14 cellular contexts compared by ENCODE assay signal in the genomic region with DNA sequence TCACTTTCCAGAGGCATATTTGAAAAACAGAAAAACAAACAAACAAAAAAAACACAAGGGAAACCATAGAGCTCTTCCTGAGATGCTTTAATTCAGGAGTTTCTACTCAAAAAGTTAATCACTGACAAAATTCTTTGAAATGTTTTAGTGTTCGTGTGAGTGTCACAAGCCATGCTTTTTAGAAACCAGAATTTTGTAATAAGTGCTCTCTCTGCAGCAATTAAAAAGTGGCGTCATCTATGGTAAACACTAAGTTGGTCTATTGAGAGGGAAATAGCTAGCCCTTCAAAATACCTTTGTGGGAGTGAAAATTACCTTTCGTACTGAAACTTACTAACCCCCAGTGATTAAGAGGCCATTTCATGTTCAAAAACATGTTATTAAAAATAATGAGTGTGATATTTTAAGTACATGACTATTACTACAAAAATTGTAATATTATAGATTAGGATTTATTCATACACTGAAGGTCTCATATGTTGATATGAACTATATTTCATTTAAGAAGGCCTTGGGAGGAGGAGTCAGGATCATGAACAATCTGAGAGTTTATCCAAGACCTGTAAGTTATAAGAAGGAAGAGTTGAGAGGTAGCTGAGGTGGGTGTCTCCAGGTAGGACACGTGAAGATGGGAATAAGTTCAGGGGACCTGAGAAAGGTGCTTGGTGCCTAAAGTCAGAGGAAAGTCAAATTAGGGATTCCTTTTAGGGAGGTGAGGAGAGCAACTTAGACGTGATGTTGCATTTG.
DNase-seq lines count a peak whose midpoint lies in the region; ATAC-seq, FAIRE-seq and TF ChIP-seq lines count a peak whose summit lies in the region.
"Had no signal": no experiment of that assay in that cellular context is flagged by ENCODE, and none has a peak within 500 bp of the region (broad histone marks: within the 10 kb centered on the region; RNA-seq: fewer than 3 reads in every experiment).

No MANE protein-coding gene starts in this region.

- TF ChIP-seq POLR2A in upper lobe of left lung (IDR thresholded peaks at IDR 0.05) (no peak), Peyer's patch (IDR thresholded peaks at IDR 0.05) (no peak)

- H3K9me3 ChIP-seq in lower lobe of right lung = no peaks in the 10 kb centered on the region
- no peaks in the 10 kb centered on the region for H3K9me3 ChIP-seq in upper lobe of left lung
- H3K9me3 ChIP-seq in Peyer's patch = no peaks in the 10 kb centered on the region

- H3K36me3 ChIP-seq in lower lobe of right lung = no peaks in the 10 kb centered on the region
- no peaks in the 10 kb centered on the region for H3K36me3 ChIP-seq in upper lobe of left lung
- no peaks in the 10 kb centered on the region for H3K36me3 ChIP-seq in Peyer's patch

- H3K4me1 ChIP-seq in lower lobe of right lung (no peaks in the 10 kb centered on the region), upper lobe of left lung (peaks cover 0 to 7% (median 2%) of the 10 kb centered on the region in 4 donors), Peyer's patch (peaks cover 0 to 9% (median 0%) of the 10 kb centered on the region in 4 donors)

- peak; percentile 56 for DNase-seq in ACHN
- DNase-seq in RCC 7860 (ENCODE audit: low spot score) = no peak
- DNase-seq in lower lobe of right lung = no peak
- no peak for DNase-seq in upper lobe of left lung
- DNase-seq in activated T-cell treated with anti-CD3 and anti-CD28 coated beads, Interleukin-2, amount 50 U/mL, for 1 hour = no peak
- no peak for DNase-seq in stimulated activated CD4-positive, alpha-beta T cell treated with anti-CD3 and anti-CD28 coated beads, Interleukin-2, amount 100 ng/mL, for 48 hours
- DNase-seq in Peyer's patch = no peak
- DNase-seq: CD8-positive, alpha-beta T cell; COR-L47; GF-D8; HCEC 1CT; HFFc6 had no signal

- FAIRE-seq in RCC 7860 (lab: Jason Lieb, UNC) = peak; percentile 78
- FAIRE-seq: A204.1, H1 had no signal

- WGBS in upper lobe of left lung, 2 donors = 58 to 68% methylated on average over 5 of the region's 5 CpGs

- H3K27me3 ChIP-seq in lower lobe of right lung (ENCODE audit: low read depth) (no peaks in the 10 kb centered on the region), upper lobe of left lung (no peaks in the 10 kb centered on the region), Peyer's patch (no peaks in the 10 kb centered on the region)

- no peak overlapping the region for H3K4me3 ChIP-seq in lower lobe of right lung
- H3K4me3 ChIP-seq in upper lobe of left lung = no peak overlapping the region
- H3K4me3 ChIP-seq in Peyer's patch = no peak overlapping the region

- no peak for TF ChIP-seq CTCF in lower lobe of right lung (IDR thresholded peaks at IDR 0.05)
- no peak for TF ChIP-seq CTCF in upper lobe of left lung (IDR thresholded peaks at IDR 0.05)
- TF ChIP-seq CTCF in Peyer's patch (IDR thresholded peaks at IDR 0.05) = no peak

- peak in 2 of 4 donors; percentile 28 to 44 for TF ChIP-seq EP300 in upper lobe of left lung (IDR thresholded peaks at IDR 0.05)

- in situ Hi-C loops in ACHN (cut with HindIII; ENCODE audit: low pct_ligation_motif_present, low pct_unique_long_range_greater_than_20kb, low sequenced_read_pairs) = no loop called here

- H3K27ac ChIP-seq in lower lobe of right lung (peak overlapping the region; percentile 58), upper lobe of left lung (peak overlapping the region; percentile 48 to 74 (median 65)), Peyer's patch (no peak overlapping the region)

- ATAC-seq in lower lobe of right lung (peak; percentile 78 to 87), upper lobe of left lung (ENCODE audit: low FRiP score in 2 of 2) (peak in 1 of 2 donors; percentile 45)
- ATAC-seq: CD8-positive, alpha-beta T cell had no signal

- intact Hi-C loops in lower lobe of right lung (cut with DNase I) = no loop called here

Comparison
In these comparisons a context has a peak if more than half of its experiments do, and no peak if none do; other contexts are left out.
1. H3K27ac ChIP-seq: peak in lower lobe of right lung (single experiment) and upper lobe of left lung (4 of 4); none in Peyer's patch (0 of 4).